8 cellular contexts compared by ENCODE assay signal in genomic region chr12:39441963-39442894, GRCh38. TPM values are rescaled to one million over a fixed set of nuclear protein-coding genes. Genes with fewer than 3 reads are reported as not detected.
A peak's percentile ranks its signal among the peaks of the same experiment; 100 is the strongest.
DNase-seq lines count a peak whose midpoint lies in the region; ATAC-seq and TF ChIP-seq lines count a peak whose summit lies in the region.

No MANE protein-coding gene starts in this region.

- H3K27ac Mint-ChIP-seq in activated T-cell treated with anti-CD3 and anti-CD28 coated beads, Interleukin-2, amount 50 U/mL, for 24 hours, result peak overlapping the region; percentile 96
- peak overlapping the region; percentile 55 to 94 (median 89) for H3K27ac Mint-ChIP-seq in naive thymus-derived CD4-positive, alpha-beta T cell
- H3K27ac Mint-ChIP-seq in stimulated activated naive B cell treated with anti-CD40 and anti-IgM and Interleukin-4, amounts not matched to agents 10 μg/mL and 1 μg/mL and 100 μg/mL, for 72 hours, result peak overlapping the region; percentile 79

- no peaks in the 10 kb centered on the region for H3K9me3 Mint-ChIP-seq in activated T-cell treated with anti-CD3 and anti-CD28 coated beads, Interleukin-2, amount 50 U/mL, for 24 hours
- H3K9me3 Mint-ChIP-seq in naive thymus-derived CD4-positive, alpha-beta T cell, result no peaks in the 10 kb centered on the region
- H3K9me3 Mint-ChIP-seq in stimulated activated naive B cell treated with anti-CD40 and anti-IgM and Interleukin-4, amounts not matched to agents 10 μg/mL and 1 μg/mL and 100 μg/mL, for 72 hours, result no peaks in the 10 kb centered on the region

- H3K4me1 Mint-ChIP-seq in activated T-cell treated with anti-CD3 and anti-CD28 coated beads, Interleukin-2, amount 50 U/mL, for 24 hours (ENCODE audit: low read depth), result peaks cover 23% of the 10 kb centered on the region
- peaks cover 10 to 28% (median 13%) of the 10 kb centered on the region in 7 donors for H3K4me1 Mint-ChIP-seq in naive thymus-derived CD4-positive, alpha-beta T cell
- peaks cover 8 to 9% of the 10 kb centered on the region in 2 donors for H3K4me1 Mint-ChIP-seq in stimulated activated naive B cell treated with anti-CD40 and anti-IgM and Interleukin-4, amounts not matched to agents 10 μg/mL and 1 μg/mL and 100 μg/mL, for 72 hours

- POLR2A ChIA-PET in naive thymus-derived CD4-positive, alpha-beta T cell (lab: Charles Lee), result no interaction called here

- peak overlapping the region; percentile 84 to 92 (median 88) for H3K27ac ChIP-seq in esophagus squamous epithelium
- H3K27ac ChIP-seq in naive thymus-derived CD4-positive, alpha-beta T cell (ENCODE audit: low read depth, low read length), result peak overlapping the region; percentile 66

- no peaks in the 10 kb centered on the region for H3K9me3 ChIP-seq in esophagus squamous epithelium
- no peaks in the 10 kb centered on the region for H3K9me3 ChIP-seq in naive thymus-derived CD4-positive, alpha-beta T cell (ENCODE audit: control insufficient read depth in 2 of 3, low read length in 3 of 3)

- no peak for TF ChIP-seq CTCF in esophagus squamous epithelium (IDR thresholded peaks at IDR 0.05)

- peak; percentile 2 for ATAC-seq in HG03060 (IDR thresholded peaks at IDR 0.05; ENCODE audit: low read depth, unreplicated experiment)
- no peak for ATAC-seq in naive thymus-derived CD4-positive, alpha-beta T cell
- ATAC-seq in stimulated activated naive B cell treated with anti-CD40 and anti-IgM and Interleukin-4, amounts not matched to agents 10 μg/mL and 1 μg/mL and 100 μg/mL, for 72 hours (replicated peaks), result peak; percentile 38 to 43

- intact Hi-C loops in esophagus squamous epithelium (cut with DNase I), result no loop called here
- intact Hi-C loops in naive thymus-derived CD4-positive, alpha-beta T cell (cut with micrococcal nuclease), result loop anchor here (2.0 to 10.0 kb wide), 8 partner anchors 70 to 1127 kb away; partner anchors contain the start of genes ALG10B (in 1 of the 2), CPNE8 (in 1 of the 2) and SLC2A13 (in 1 of the 2)

- H3K27me3 Mint-ChIP-seq in activated T-cell treated with anti-CD3 and anti-CD28 coated beads, Interleukin-2, amount 50 U/mL, for 24 hours, result peaks cover 4% of the 10 kb centered on the region
- H3K27me3 Mint-ChIP-seq in naive thymus-derived CD4-positive, alpha-beta T cell, result peaks cover 0 to 29% (median 5%) of the 10 kb centered on the region in 5 donors
- peaks cover 25 to 43% of the 10 kb centered on the region in 2 donors for H3K27me3 Mint-ChIP-seq in stimulated activated naive B cell treated with anti-CD40 and anti-IgM and Interleukin-4, amounts not matched to agents 10 μg/mL and 1 μg/mL and 100 μg/mL, for 72 hours

- peaks cover 6% of the 10 kb centered on the region for H3K36me3 Mint-ChIP-seq in activated T-cell treated with anti-CD3 and anti-CD28 coated beads, Interleukin-2, amount 50 U/mL, for 24 hours (ENCODE audit: low read depth)
- H3K36me3 Mint-ChIP-seq in naive thymus-derived CD4-positive, alpha-beta T cell, result peaks cover 0 to 2% (median 0%) of the 10 kb centered on the region in 5 donors
- no peaks in the 10 kb centered on the region for H3K36me3 Mint-ChIP-seq in stimulated activated naive B cell treated with anti-CD40 and anti-IgM and Interleukin-4, amounts not matched to agents 10 μg/mL and 1 μg/mL and 100 μg/mL, for 72 hours

- H3K27me3 ChIP-seq in esophagus squamous epithelium, result no peaks in the 10 kb centered on the region
- H3K27me3 ChIP-seq in naive thymus-derived CD4-positive, alpha-beta T cell (ENCODE audit: control insufficient read depth in 2 of 2, insufficient read depth in 2 of 2, low read length in 2 of 2), result no peaks in the 10 kb centered on the region

- peak overlapping the region; percentile 91 for H3K4me3 Mint-ChIP-seq in activated T-cell treated with anti-CD3 and anti-CD28 coated beads, Interleukin-2, amount 50 U/mL, for 24 hours
- H3K4me3 Mint-ChIP-seq in naive thymus-derived CD4-positive, alpha-beta T cell, result peak overlapping the region; percentile 86 to 98 (median 92)
- H3K4me3 Mint-ChIP-seq in stimulated activated naive B cell treated with anti-CD40 and anti-IgM and Interleukin-4, amounts not matched to agents 10 μg/mL and 1 μg/mL and 100 μg/mL, for 72 hours, result peak overlapping the region; percentile 91

- CTCF ChIA-PET in naive thymus-derived CD4-positive, alpha-beta T cell (lab: Charles Lee), result no interaction called here

- TF ChIP-seq POLR2A in esophagus squamous epithelium (IDR thresholded peaks at IDR 0.05), result no peak

- H3K36me3 ChIP-seq in esophagus squamous epithelium, result no peaks in the 10 kb centered on the region
- H3K36me3 ChIP-seq in naive thymus-derived CD4-positive, alpha-beta T cell (ENCODE audit: control insufficient read depth in 2 of 3, insufficient read depth in 3 of 3, low read length in 3 of 3), result peaks cover 0 to 5% (median 0%) of the 10 kb centered on the region in 3 experiments

- peak overlapping the region; percentile 68 to 92 (median 87) for H3K4me3 ChIP-seq in esophagus squamous epithelium
- peak overlapping the region; percentile 75 for H3K4me3 ChIP-seq in naive thymus-derived CD4-positive, alpha-beta T cell (ENCODE audit: low read length)

- WGBS in esophagus squamous epithelium, 2 donors, result 6 to 9% methylated on average over 19 to 23 of the region's 58 CpGs

- peaks cover 4 to 35% (median 13%) of the 10 kb centered on the region in 3 donors for H3K4me1 ChIP-seq in esophagus squamous epithelium
- peaks cover 9 to 10% of the 10 kb centered on the region in 2 donors for H3K4me1 ChIP-seq in naive thymus-derived CD4-positive, alpha-beta T cell (ENCODE audit: control insufficient read depth in 2 of 2, insufficient read depth in 2 of 2, low read length in 2 of 2)

- DNase-seq in NK-92 treated with Interleukin-12 subunit alpha and Interleukin-12 subunit beta, amount 100 ng/mL, for 24 hours (lab: John Stamatoyannopoulos, UW), result peak; percentile 58
- DNase-seq in NK-92 (lab: John Stamatoyannopoulos, UW; ENCODE audit: unreplicated experiment) (no peak), NCI-H69 (lab: John Stamatoyannopoulos, UW) (peak; percentile 76), esophagus squamous epithelium (lab: John Stamatoyannopoulos, UW) (no peak)
- DNase-seq in activated T-cell treated with anti-CD3 and anti-CD28 coated beads, Interleukin-2, amount 50 U/mL, for 24 hours, result peak; percentile 68
- DNase-seq in naive thymus-derived CD4-positive, alpha-beta T cell, result peak; percentile 2 to 59 (median 18)
- peak; percentile 47 for DNase-seq in stimulated activated naive B cell treated with anti-CD40 and anti-IgM and Interleukin-4, amounts not matched to agents 10 μg/mL and 1 μg/mL and 100 μg/mL, for 72 hours

RNA-seq across cellular contexts. Expression of gene KIF21A, which starts 0.7 kb away (rescaled TPM):
- 10 to 100 TPM; 19.7 to 56.1 (median 29.4) TPM for total RNA-seq in esophagus squamous epithelium
- 10 to 100 TPM in 2 of 5 experiments, 1 to 10 TPM in 3; 5.0 to 12.0 (median 9.3) TPM for total RNA-seq in naive thymus-derived CD4-positive, alpha-beta T cell
- 1 to 10 TPM; 1.7 to 2.8 TPM for polyA plus RNA-seq in naive thymus-derived CD4-positive, alpha-beta T cell

Comparison
In these comparisons a context has a peak if more than half of its experiments do, and no peak if none do; other contexts are left out.
1. DNase-seq: peak in NK-92 treated with Interleukin-12 subunit alpha and Interleukin-12 subunit beta, amount 100 ng/mL, for 24 hours (single experiment), NCI-H69 (single experiment), activated T-cell treated with anti-CD3 and anti-CD28 coated beads, Interleukin-2, amount 50 U/mL, for 24 hours (single experiment), naive thymus-derived CD4-positive, alpha-beta T cell (9 of 9) and stimulated activated naive B cell treated with anti-CD40 and anti-IgM and Interleukin-4, amounts not matched to agents 10 μg/mL and 1 μg/mL and 100 μg/mL, for 72 hours (single experiment); none in NK-92 (single experiment) and esophagus squamous epithelium (single experiment).
2. Peak in every context shown above with its lines, with median percentiles within 50 percentile points of each other: H3K27ac Mint-ChIP-seq and H3K4me3 Mint-ChIP-seq.